Comparison of ENCODE assay signal across 20 cellular contexts in genomic region chr22:17855891-17856290, GRCh38.
DNase-seq lines count a peak whose midpoint lies in the region; ATAC-seq and TF ChIP-seq lines count a peak whose summit lies in the region.
"Had no signal": no experiment of that assay in that cellular context is flagged by ENCODE, and none has a peak within 500 bp of the region (broad histone marks: within the 10 kb centered on the region; RNA-seq: fewer than 3 reads in every experiment).

No MANE protein-coding gene starts in this region.

- 86% methylated on average over 5 of the region's 7 CpGs; no CpG with 5 or more reads in 1 of the 2 donors for whole genome bisulfite sequencing in gastroesophageal sphincter (ENCODE audit: low coverage in 1 of 2), 2 donors

- H3K9ac ChIP-seq in rectal smooth muscle tissue (ENCODE audit: low read length): no peak overlapping the region
- H3K9ac ChIP-seq: GM23248 had no signal

- H3K27me3 ChIP-seq in left ventricle myocardium inferior (ENCODE audit: low read depth) (no peaks in the 10 kb centered on the region), gastroesophageal sphincter (no peaks in the 10 kb centered on the region), rectal smooth muscle tissue (ENCODE audit: control insufficient read depth, insufficient read depth, low read length) (no peaks in the 10 kb centered on the region), tibial artery (no peaks in the 10 kb centered on the region)

- peak overlapping the region; percentile 41 for H3K27ac Mint-ChIP-seq in type B pancreatic cell
- H3K27ac Mint-ChIP-seq: CD14-positive monocyte had no signal

- H3K4me3 Mint-ChIP-seq in type B pancreatic cell: no peak overlapping the region
- H3K4me3 Mint-ChIP-seq: CD14-positive monocyte had no signal

- H3K36me3 Mint-ChIP-seq in type B pancreatic cell: peaks cover 3% of the 10 kb centered on the region
- H3K36me3 Mint-ChIP-seq: CD14-positive monocyte had no signal

- TF ChIP-seq CTCF in left ventricle myocardium inferior (IDR thresholded peaks at IDR 0.05; ENCODE audit: borderline replicate concordance): no peak
- TF ChIP-seq CTCF in gastroesophageal sphincter (IDR thresholded peaks at IDR 0.05): no peak
- TF ChIP-seq CTCF in type B pancreatic cell (conservative IDR thresholded peaks at IDR 0.05): no peak
- TF ChIP-seq CTCF in tibial artery (IDR thresholded peaks at IDR 0.05): no peak

- peaks cover 4% of the 10 kb centered on the region for H3K4me1 Mint-ChIP-seq in type B pancreatic cell (ENCODE audit: unreplicated experiment)
- H3K4me1 Mint-ChIP-seq: CD14-positive monocyte had no signal

- no peaks in the 10 kb centered on the region for H3K36me3 ChIP-seq in left ventricle myocardium inferior
- H3K36me3 ChIP-seq in gastroesophageal sphincter: peaks cover 0 to 13% of the 10 kb centered on the region in 2 donors
- H3K36me3 ChIP-seq in rectal smooth muscle tissue (ENCODE audit: control insufficient read depth, insufficient read depth, low read length): no peaks in the 10 kb centered on the region
- H3K36me3 ChIP-seq in tibial artery: peaks cover 0 to 13% (median 0%) of the 10 kb centered on the region in 3 donors

- intact Hi-C loops in left ventricle myocardium inferior (cut with micrococcal nuclease): no loop called here
- intact Hi-C loops in cardiac septum (cut with DNase I): no loop called here
- intact Hi-C loops in sciatic nerve (cut with DNase I): no loop called here
- intact Hi-C loops in tibial artery (cut with DNase I; ENCODE audit: low total_unique reads): no loop called here

- TF ChIP-seq EP300 in gastroesophageal sphincter (IDR thresholded peaks at IDR 0.05): no peak

- DNase-seq in left ventricle myocardium inferior (no peak), cardiac septum (ENCODE audit: low spot score) (no peak), type B pancreatic cell (ENCODE audit: extremely low spot score, unreplicated experiment) (no peak), sciatic nerve (ENCODE audit: low spot score) (no peak), tibial artery (no peak)
- no peak for DNase-seq in stimulated activated CD4-positive, alpha-beta T cell treated with anti-CD3 and anti-CD28 coated beads, Interleukin-12 subunit alpha, Interleukin-12 subunit beta, amount 100 ng/mL, for 4 hours
- DNase-seq: GM23248, KG1, NCI-H1092 treated with DMSO at 0.1 percent for 48 hours, NCI-H1436 treated with DMSO at 0.1 percent for 48 hours, NCI-H1930, NCI-H2227 treated with DMSO at 0.1 percent for 48 hours, NCI-H510A treated with DMSO at 0.1 percent for 48 hours, NCI-H748 treated with DMSO at 0.1 percent for 48 hours, PC-9, RPMI8226 had no signal

- no peak for TF ChIP-seq POLR2A in gastroesophageal sphincter (IDR thresholded peaks at IDR 0.05)

- no peaks in the 10 kb centered on the region for H3K27me3 Mint-ChIP-seq in type B pancreatic cell

- H3K27ac ChIP-seq in left ventricle myocardium inferior (replicated peaks) (peak overlapping the region; percentile 85), gastroesophageal sphincter (peak overlapping the region in 3 of 4 donors; percentile 29 to 91 (median 90)), rectal smooth muscle tissue (ENCODE audit: low read depth, low read length) (peak overlapping the region; percentile 45), tibial artery (peak overlapping the region in 1 of 2 donors; percentile 19)
- H3K27ac ChIP-seq: GM23248, PC-9 had no signal

- H3K4me1 ChIP-seq in left ventricle myocardium inferior (peaks cover 84% of the 10 kb centered on the region), gastroesophageal sphincter (peaks cover 12 to 90% (median 18%) of the 10 kb centered on the region in 3 donors), rectal smooth muscle tissue (ENCODE audit: control insufficient read depth, insufficient read depth, low read length) (peaks cover 42% of the 10 kb centered on the region), tibial artery (peaks cover 0 to 55% (median 38%) of the 10 kb centered on the region in 4 donors)
- H3K4me1 ChIP-seq: HAP-1 had no signal

- ATAC-seq in gastroesophageal sphincter (no peak), sciatic nerve (no peak)

- H3K9me3 Mint-ChIP-seq in type B pancreatic cell: no peaks in the 10 kb centered on the region
- H3K9me3 Mint-ChIP-seq: CD14-positive monocyte had no signal

- H3K4me3 ChIP-seq in left ventricle myocardium inferior (no peak overlapping the region), gastroesophageal sphincter (no peak overlapping the region), rectal smooth muscle tissue (ENCODE audit: low read length) (no peak overlapping the region), tibial artery (no peak overlapping the region)
- H3K4me3 ChIP-seq: GM23248, HAP-1, PC-9 had no signal

- H3K9me3 ChIP-seq in left ventricle myocardium inferior (replicated peaks) (no peaks in the 10 kb centered on the region), gastroesophageal sphincter (no peaks in the 10 kb centered on the region), tibial artery (no peaks in the 10 kb centered on the region)
- H3K9me3 ChIP-seq: HAP-1 had no signal
